Comparison of ENCODE assay signal across 15 cellular contexts in the genomic region with DNA sequence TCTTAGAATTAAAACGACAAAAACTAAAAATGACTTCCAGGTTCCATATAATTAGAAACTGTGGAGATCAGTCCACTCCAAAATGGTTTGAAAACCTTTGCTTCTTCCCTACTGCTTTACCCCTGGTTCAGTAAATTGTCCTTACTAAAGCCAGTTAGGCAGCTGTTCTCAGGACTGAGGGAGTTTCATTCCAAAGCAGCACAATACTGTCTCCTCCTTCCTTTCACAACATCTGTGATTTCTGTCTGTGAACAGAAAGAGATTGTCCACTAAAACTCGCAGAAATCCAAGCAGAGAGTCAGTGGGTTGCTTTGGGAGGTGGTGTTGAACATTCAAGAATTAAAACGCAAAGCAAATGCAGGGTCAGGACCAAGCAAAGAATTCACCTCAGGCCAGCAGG.
DNase-seq lines count a peak whose midpoint lies in the region; ATAC-seq and TF ChIP-seq lines count a peak whose summit lies in the region.
"Had no signal": no experiment of that assay in that cellular context is flagged by ENCODE, and none has a peak within 500 bp of the region (broad histone marks: within the 10 kb centered on the region; RNA-seq: fewer than 3 reads in every experiment).

No MANE protein-coding gene starts in this region.

- peaks cover 3% of the 10 kb centered on the region for H3K27me3 Mint-ChIP-seq in brain
- H3K27me3 Mint-ChIP-seq in progenitor cell of endocrine pancreas = no peaks in the 10 kb centered on the region
- H3K27me3 Mint-ChIP-seq: activated naive CD4-positive, alpha-beta T cell treated with anti-CD3 and anti-CD28 coated beads, Interleukin-2, amount 50 U/mL, for 24 hours; B cell had no signal

- H3K4me3 Mint-ChIP-seq in brain = no peak overlapping the region
- H3K4me3 Mint-ChIP-seq in progenitor cell of endocrine pancreas (ENCODE audit: low read depth) = no peak overlapping the region
- H3K4me3 Mint-ChIP-seq: activated naive CD4-positive, alpha-beta T cell treated with anti-CD3 and anti-CD28 coated beads, Interleukin-2, amount 50 U/mL, for 24 hours; B cell had no signal

- no peak overlapping the region for H3K27ac ChIP-seq in WERI-Rb-1

- intact Hi-C loops in posterior vena cava (cut with DNase I) = loop anchor here in 1 of 2 donors (10.0 kb wide), 1 partner anchor 742 kb away; the partner anchor contains the start of gene ZNF608

- peak; percentile 89 for DNase-seq in LHCN-M2 (ENCODE audit: low read depth)
- DNase-seq in hippocampal formation (lab: John Stamatoyannopoulos, UW) = peak; percentile 18 to 71
- no peak for DNase-seq in progenitor cell of endocrine pancreas (ENCODE audit: low spot score, unreplicated experiment)
- no peak for DNase-seq in WERI-Rb-1
- no peak for DNase-seq in activated CD4-positive, alpha-beta T cell treated with anti-CD3 and anti-CD28 coated beads for 4 hours
- no peak for DNase-seq in posterior vena cava (ENCODE audit: low spot score)
- DNase-seq: central memory CD4-positive, alpha-beta T cell; heart left ventricle; kidney; NCI-H1092 treated with DMSO at 0.1 percent for 48 hours had no signal

- peaks cover 0 to 8% (median 6%) of the 10 kb centered on the region in 5 experiments for H3K9me3 Mint-ChIP-seq in brain
- H3K9me3 Mint-ChIP-seq in progenitor cell of endocrine pancreas (ENCODE audit: low read depth) = no peaks in the 10 kb centered on the region
- H3K9me3 Mint-ChIP-seq: activated naive CD4-positive, alpha-beta T cell treated with anti-CD3 and anti-CD28 coated beads, Interleukin-2, amount 50 U/mL, for 24 hours had no signal

- H3K9me3 ChIP-seq in WERI-Rb-1 (ENCODE audit: severe bottlenecking) = no peaks in the 10 kb centered on the region
- H3K9me3 ChIP-seq: heart left ventricle had no signal

- H3K27ac Mint-ChIP-seq in brain = peak overlapping the region in 4 of 5 experiments; percentile 12 to 75 (median 46)
- H3K27ac Mint-ChIP-seq in progenitor cell of endocrine pancreas = peak overlapping the region; percentile 54
- H3K27ac Mint-ChIP-seq: activated naive CD4-positive, alpha-beta T cell treated with anti-CD3 and anti-CD28 coated beads, Interleukin-2, amount 50 U/mL, for 24 hours; B cell had no signal

- H3K4me1 Mint-ChIP-seq in brain (peaks cover 65% of the 10 kb centered on the region), progenitor cell of endocrine pancreas (ENCODE audit: low read depth) (peaks cover 49% of the 10 kb centered on the region)
- H3K4me1 Mint-ChIP-seq: activated naive CD4-positive, alpha-beta T cell treated with anti-CD3 and anti-CD28 coated beads, Interleukin-2, amount 50 U/mL, for 24 hours had no signal

- no peak overlapping the region for H3K4me3 ChIP-seq in WERI-Rb-1 (ENCODE audit: low read depth, low read length)
- H3K4me3 ChIP-seq: heart left ventricle, K562 had no signal

- H3K27me3 ChIP-seq in WERI-Rb-1 (ENCODE audit: insufficient read depth, low read depth, severe bottlenecking) = no peaks in the 10 kb centered on the region
- H3K27me3 ChIP-seq: heart left ventricle had no signal

- TF ChIP-seq CTCF in brain (conservative IDR thresholded peaks at IDR 0.05) (no peak), progenitor cell of endocrine pancreas (IDR thresholded peaks at IDR 0.05; ENCODE audit: unreplicated experiment) (no peak), WERI-Rb-1 (IDR thresholded peaks at IDR 0.05; ENCODE audit: low read depth, low read length) (no peak)

- no peaks in the 10 kb centered on the region for H3K36me3 ChIP-seq in WERI-Rb-1
- H3K36me3 ChIP-seq: heart left ventricle had no signal

- ATAC-seq in GM21381 (IDR thresholded peaks at IDR 0.05; ENCODE audit: unreplicated experiment) = no peak
- ATAC-seq: heart left ventricle, K562 had no signal

- no peaks in the 10 kb centered on the region for H3K36me3 Mint-ChIP-seq in brain
- no peaks in the 10 kb centered on the region for H3K36me3 Mint-ChIP-seq in progenitor cell of endocrine pancreas (ENCODE audit: insufficient read depth)
- H3K36me3 Mint-ChIP-seq: activated naive CD4-positive, alpha-beta T cell treated with anti-CD3 and anti-CD28 coated beads, Interleukin-2, amount 50 U/mL, for 24 hours had no signal

Comparison
In these comparisons a context has a peak if more than half of its experiments do, and no peak if none do; other contexts are left out.
1. DNase-seq: peak in LHCN-M2 (single experiment) and hippocampal formation (2 of 2); none in progenitor cell of endocrine pancreas (single experiment), WERI-Rb-1 (single experiment), activated CD4-positive, alpha-beta T cell treated with anti-CD3 and anti-CD28 coated beads for 4 hours (0 of 2) and posterior vena cava (single experiment).